ENCODE assay signal across 9 cellular contexts in genomic region chr6:10719386-10720228, GRCh38. TPM values are rescaled to one million over a fixed set of nuclear protein-coding genes. Genes with fewer than 3 reads are reported as not detected.
DNase-seq lines count a peak whose midpoint lies in the region; ATAC-seq, FAIRE-seq and TF ChIP-seq lines count a peak whose summit lies in the region.
"Had no signal": no experiment of that assay in that cellular context is flagged by ENCODE, and none has a peak within 500 bp of the region (broad histone marks: within the 10 kb centered on the region; RNA-seq: fewer than 3 reads in every experiment).

No MANE protein-coding gene starts in this region.

- TF ChIP-seq CTCF in A673 (conservative IDR thresholded peaks at IDR 0.05; ENCODE audit: low read depth, low read length) (no peak), KMS-11 (conservative IDR thresholded peaks at IDR 0.05; ENCODE audit: low read depth, low read length) (0 out of 2 replicates have a peak, but pooled peaks have one; percentile 26), hepatocyte (IDR thresholded peaks at IDR 0.05; ENCODE audit: poor library complexity) (no peak)

- DNase-seq in A673 (ENCODE audit: low spot score), result peak; percentile 72
- DNase-seq in activated T-helper 9 cell treated with anti-CD3 and anti-CD28 coated beads, Interleukin-2, amount 50 U/mL, for 16 hours (ENCODE audit: low read depth), result peak; percentile 10
- no peak for DNase-seq in hepatocyte (ENCODE audit: low spot score)
- DNase-seq in stimulated activated naive CD8-positive, alpha-beta T cell treated with anti-CD3 and anti-CD28 coated beads, Interleukin-15, Interleukin-2, amounts not matched to agents 100 U/mL and 50 U/mL, for 24 hours, result peak; percentile 53
- no peak for DNase-seq in DMS79 (lab: John Stamatoyannopoulos, UW)
- DNase-seq in GM19239 (ENCODE audit: insufficient read length, low spot score), result no peak

- H3K27me3 ChIP-seq in A673 (replicated peaks; ENCODE audit: insufficient read depth, low read depth, low read length, poor library complexity) (no peaks in the 10 kb centered on the region), KMS-11 (ENCODE audit: insufficient read depth, low read depth) (no peaks in the 10 kb centered on the region), hepatocyte (no peaks in the 10 kb centered on the region)

- H3K4me1 ChIP-seq in A673 (ENCODE audit: insufficient read depth, low read length, poor library complexity, severe bottlenecking), result peaks cover 15% of the 10 kb centered on the region
- peaks cover 51% of the 10 kb centered on the region for H3K4me1 ChIP-seq in KMS-11 (ENCODE audit: low read depth, poor library complexity, severe bottlenecking)
- H3K4me1 ChIP-seq in hepatocyte (ENCODE audit: insufficient read depth), result peaks cover 18% of the 10 kb centered on the region

- POLR2A ChIA-PET in A673 (lab: Charles Lee; ENCODE audit: low non-redundant PET), result no interaction called here

- no peaks in the 10 kb centered on the region for H3K36me3 ChIP-seq in A673 (ENCODE audit: insufficient read depth, low read length, poor library complexity, severe bottlenecking)
- H3K36me3 ChIP-seq in KMS-11 (ENCODE audit: insufficient read depth), result no peaks in the 10 kb centered on the region
- no peaks in the 10 kb centered on the region for H3K36me3 ChIP-seq in hepatocyte (replicated peaks; ENCODE audit: insufficient read depth, low read depth)

- CTCF ChIA-PET in A673 (lab: Charles Lee), result no interaction called here

- peaks cover 4% of the 10 kb centered on the region; the same call in 1 of the 2 replicates for H3K79me2 ChIP-seq in KMS-11 (ENCODE audit: insufficient read depth, low read depth)
- H3K79me2 ChIP-seq in hepatocyte, result peaks cover 13% of the 10 kb centered on the region

- no peaks in the 10 kb centered on the region for H4K20me1 ChIP-seq in KMS-11 (ENCODE audit: insufficient read depth)
- H4K20me1 ChIP-seq in hepatocyte (ENCODE audit: insufficient read depth, poor library complexity, severe bottlenecking), result no peaks in the 10 kb centered on the region

- peak overlapping the region; percentile 17; the same call in 1 of the 2 replicates for H2AFZ ChIP-seq in KMS-11 (ENCODE audit: low read depth)
- H2AFZ ChIP-seq in hepatocyte, result no peak overlapping the region

- WGBS in hepatocyte (ENCODE audit: low lambda C conversion rate, missing lambda C conversion rate), result 94% methylated on average over 24 of the region's 25 CpGs

- peaks cover 4% of the 10 kb centered on the region for H3K9me3 ChIP-seq in A673 (ENCODE audit: low read depth, low read length, poor library complexity, severe bottlenecking)
- no peaks in the 10 kb centered on the region for H3K9me3 ChIP-seq in hepatocyte (ENCODE audit: low read depth)

- H3K4me2 ChIP-seq in KMS-11, result peak overlapping the region; percentile 62; the same call in 1 of the 2 replicates
- no peak overlapping the region for H3K4me2 ChIP-seq in hepatocyte

- no peak overlapping the region for H3K9ac ChIP-seq in KMS-11

- intact Hi-C loops in A673 (cut with micrococcal nuclease; ENCODE audit: unreplicated experiment), result no loop called here

- peak overlapping the region; percentile 54 for H3K4me3 ChIP-seq in A673 (ENCODE audit: low read depth, low read length, poor library complexity, severe bottlenecking)
- H3K4me3 ChIP-seq in KMS-11 (IDR thresholded peaks at IDR 0.05; ENCODE audit: insufficient read depth, low read depth, low read length), result no peak overlapping the region
- H3K4me3 ChIP-seq in hepatocyte, result no peak overlapping the region

- H3K9me2 ChIP-seq in hepatocyte (replicated peaks; ENCODE audit: insufficient read depth), result no peaks in the 10 kb centered on the region

- H3K27ac ChIP-seq in A673 (ENCODE audit: low read depth, low read length, poor library complexity, severe bottlenecking) (peak overlapping the region; percentile 81), KMS-11 (peak overlapping the region; percentile 76), hepatocyte (peak overlapping the region; percentile 80)

- FAIRE-seq in GM19239 (lab: Jason Lieb, UNC), result no peak
- FAIRE-seq: colon had no signal

- no TSS peak for BruUV-seq in A673 (replicated peaks; lab: Mats Ljungman, UMichigan)

- no peak for ATAC-seq in stimulated activated naive CD8-positive, alpha-beta T cell treated with anti-CD3 and anti-CD28 coated beads, Interleukin-15, Interleukin-2, amounts not matched to agents 100 U/mL and 50 U/mL, for 24 hours
- no peak for ATAC-seq in GM18519 (IDR thresholded peaks at IDR 0.05; ENCODE audit: low FRiP score, unreplicated experiment)

RNA-seq across cellular contexts. Expression of gene TMEM14C, which starts 3.3 kb away (rescaled TPM):
- total RNA-seq in A673 (2021), result 68.3 and 75.1 TPM in 2 replicates
- 155 and 181 TPM in 2 replicates for total RNA-seq in hepatocyte
- 170 and 176 TPM in 2 replicates for polyA plus RNA-seq in hepatocyte

RNA-seq across cellular contexts. Expression of gene PAK1IP1, which starts 24.8 kb away (rescaled TPM):
- total RNA-seq in A673 (2021) (34.4 and 41.6 TPM in 2 replicates), hepatocyte (14.0 and 16.0 TPM in 2 replicates)
- polyA plus RNA-seq in hepatocyte, result 14.3 and 15.7 TPM in 2 replicates

RNA-seq across cellular contexts. Expression of gene C6orf52, which starts 25.2 kb away (rescaled TPM):
- total RNA-seq in A673 (2021) (0.69 and 1.9 TPM in 2 replicates), hepatocyte (1.2 and 13.1 TPM in 2 replicates)
- polyA plus RNA-seq in hepatocyte, result 6.5 and 6.8 TPM in 2 replicates

RNA-seq across cellular contexts. Expression of gene TMEM14B, which starts 28.0 kb away (rescaled TPM):
- total RNA-seq in A673 (2021) (90.7 and 94.6 TPM in 2 replicates), hepatocyte (63.9 and 69.4 TPM in 2 replicates)
- 108 and 126 TPM in 2 replicates for polyA plus RNA-seq in hepatocyte

Comparison
In these comparisons a context has a peak if more than half of its experiments do, and no peak if none do; other contexts are left out.
1. DNase-seq: peak in A673 (single experiment), activated T-helper 9 cell treated with anti-CD3 and anti-CD28 coated beads, Interleukin-2, amount 50 U/mL, for 16 hours (single experiment) and stimulated activated naive CD8-positive, alpha-beta T cell treated with anti-CD3 and anti-CD28 coated beads, Interleukin-15, Interleukin-2, amounts not matched to agents 100 U/mL and 50 U/mL, for 24 hours (single experiment); none in hepatocyte (single experiment), DMS79 (single experiment) and GM19239 (single experiment).
2. Peak in every context shown above with its lines, with median percentiles within 50 percentile points of each other: H3K27ac ChIP-seq.